Comparison of ENCODE assay signal across 26 cellular contexts in the genomic region with DNA sequence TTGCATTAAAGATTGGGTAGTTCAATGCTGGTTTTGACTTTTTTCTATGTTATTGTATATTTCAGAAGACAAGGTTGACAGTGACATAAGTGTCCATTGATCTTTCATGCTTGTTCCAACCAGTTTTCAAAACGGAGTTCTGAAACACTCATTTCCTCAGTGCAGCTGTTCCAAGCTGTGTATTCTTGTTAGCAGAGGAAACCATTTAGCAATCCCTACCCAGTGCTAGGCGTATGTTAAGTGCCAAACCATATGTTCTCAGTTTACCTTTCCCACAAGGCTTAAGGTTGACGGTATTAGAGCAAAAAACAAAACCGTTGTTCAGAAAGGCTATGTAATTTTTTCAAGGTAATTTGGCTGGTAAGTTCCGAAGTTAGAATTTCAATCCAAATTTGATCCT.
"Had no signal": no experiment of that assay in that cellular context is flagged by ENCODE, and none has a peak within 500 bp of the region (broad histone marks: within the 10 kb centered on the region; RNA-seq: fewer than 3 reads in every experiment).

No MANE protein-coding gene starts in this region.

- H3K4me1 Mint-ChIP-seq: neural crest cell had no signal

- H3K27me3 ChIP-seq: gastroesophageal sphincter, right lobe of liver, testis, transverse colon had no signal

- H3K27ac Mint-ChIP-seq: activated CD4-positive, alpha-beta memory T cell treated with anti-CD3 and anti-CD28 coated beads, Interleukin-2, amount 10 ng/mL, durations not matched to agents 7 days and 5 days; activated naive CD4-positive, alpha-beta T cell treated with anti-CD3 and anti-CD28 coated beads, Interleukin-2, amount 50 U/mL, for 72 hours; activated T-cell treated with anti-CD3 and anti-CD28 coated beads, Interleukin-2, amount 50 U/mL, for 24 hours; mesothelial cell of epicardium had no signal

- H3K4me3 ChIP-seq: gastroesophageal sphincter, right lobe of liver, testis, transverse colon had no signal

- DNase-seq: activated CD4-positive, alpha-beta memory T cell treated with anti-CD3 and anti-CD28 coated beads, Interleukin-2, amount 10 ng/mL, durations not matched to agents 7 days and 5 days; activated CD4-positive, alpha-beta T cell treated with anti-CD3 and anti-CD28 coated beads for 48 hours; activated CD8-positive, alpha-beta memory T cell treated with anti-CD3 and anti-CD28 coated beads, Interleukin-2, amount 50 U/mL, for 48 hours; activated gamma-delta T cell treated with Interleukin-2 at 50 U/mL for 16 hours; activated T-cell treated with anti-CD3 and anti-CD28 coated beads, Interleukin-2, amount 50 U/mL, for 24 hours; dermis blood vessel endothelial cell; effector CD4-positive, alpha-beta T cell; head of caudate nucleus; hippocampal formation; kidney; left colon; naive B cell; nucleus accumbens; right lobe of liver; stimulated activated CD4-positive, alpha-beta T cell treated with anti-CD3 and anti-CD28 coated beads, Interleukin-2, amount 100 ng/mL, for 48 hours; stimulated activated naive CD4-positive, alpha-beta T cell treated with Interleukin-2 at 50 U/mL for 16 hours; T-helper 1 cell; testis; transverse colon had no signal

- H3K9ac ChIP-seq: parathyroid adenoma had no signal

- H3K9me3 ChIP-seq: gastroesophageal sphincter, right lobe of liver, testis, transverse colon had no signal

- H3K27me3 Mint-ChIP-seq: activated CD4-positive, alpha-beta memory T cell treated with anti-CD3 and anti-CD28 coated beads, Interleukin-2, amount 10 ng/mL, durations not matched to agents 7 days and 5 days; activated T-cell treated with anti-CD3 and anti-CD28 coated beads, Interleukin-2, amount 50 U/mL, for 24 hours; naive B cell had no signal

- H3K9me3 Mint-ChIP-seq: activated CD4-positive, alpha-beta memory T cell treated with anti-CD3 and anti-CD28 coated beads, Interleukin-2, amount 10 ng/mL, durations not matched to agents 7 days and 5 days; activated naive CD4-positive, alpha-beta T cell treated with anti-CD3 and anti-CD28 coated beads, Interleukin-2, amount 50 U/mL, for 72 hours; activated T-cell treated with anti-CD3 and anti-CD28 coated beads, Interleukin-2, amount 50 U/mL, for 24 hours; mesothelial cell of epicardium; naive B cell; neural crest cell had no signal

- ATAC-seq: activated CD4-positive, CD25-positive, alpha-beta regulatory T cell treated with anti-CD3 and anti-CD28 coated beads, Interleukin-2, amount 50 U/mL, for 24 hours; activated naive CD4-positive, alpha-beta T cell treated with anti-CD3 and anti-CD28 coated beads, Interleukin-2, amount 50 U/mL, for 72 hours; gastroesophageal sphincter; left colon; right lobe of liver had no signal

- H3K4me1 ChIP-seq: parathyroid adenoma had no signal

- H3K27ac ChIP-seq: gastroesophageal sphincter, parathyroid adenoma, right lobe of liver, testis, transverse colon, VCaP had no signal

- H3K4me3 Mint-ChIP-seq: activated CD4-positive, alpha-beta memory T cell treated with anti-CD3 and anti-CD28 coated beads, Interleukin-2, amount 10 ng/mL, durations not matched to agents 7 days and 5 days; activated T-cell treated with anti-CD3 and anti-CD28 coated beads, Interleukin-2, amount 50 U/mL, for 24 hours; mesothelial cell of epicardium; naive B cell; neural crest cell had no signal
